Comparison of ENCODE assay signal across 20 cellular contexts in the genomic region with DNA sequence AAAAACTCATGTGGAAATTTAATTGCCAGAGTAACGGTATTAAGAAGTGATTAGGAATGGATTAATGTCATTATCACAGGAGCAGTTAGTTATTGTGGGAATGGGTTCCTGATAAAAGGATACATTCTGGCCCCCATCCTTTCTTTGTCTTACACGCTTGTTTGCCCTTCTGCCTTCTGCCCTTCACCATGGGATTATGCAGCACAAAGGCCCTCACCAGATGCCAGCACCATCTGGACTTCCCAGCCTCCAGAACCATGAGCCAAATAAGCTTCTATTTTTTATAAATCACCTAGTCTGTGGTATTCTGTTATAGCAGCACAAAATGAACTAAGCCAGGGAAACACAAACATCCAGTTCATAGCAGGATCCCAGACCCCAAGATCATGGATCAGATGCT. TPM values are rescaled to one million over a fixed set of nuclear protein-coding genes. Genes with fewer than 3 reads are reported as not detected.
A peak's percentile ranks its signal among the peaks of the same experiment; 100 is the strongest.
DNase-seq lines count a peak whose midpoint lies in the region.
"Had no signal": no experiment of that assay in that cellular context is flagged by ENCODE, and none has a peak within 500 bp of the region (broad histone marks: within the 10 kb centered on the region; RNA-seq: fewer than 3 reads in every experiment).

No MANE protein-coding gene starts in this region.

- no peaks in the 10 kb centered on the region for H3K9me3 ChIP-seq in GM23248 (ENCODE audit: low read depth)

- no peaks in the 10 kb centered on the region for H3K36me3 ChIP-seq in GM23248 (ENCODE audit: low read depth)

- H4K20me1 ChIP-seq in GM23248 (ENCODE audit: insufficient read depth) = no peaks in the 10 kb centered on the region

- no peak overlapping the region for H3K4me3 ChIP-seq in GM23248
- H3K4me3 ChIP-seq: SK-N-MC had no signal

- H3K27ac ChIP-seq in GM23248 = no peak overlapping the region
- H3K27ac ChIP-seq: RWPE1, SK-N-MC had no signal

- WGBS in GM23248 (ENCODE audit: low coverage in 1 of 2, low lambda C conversion rate in 2 of 2, missing lambda C conversion rate in 2 of 2), 2 experiments = 34 to 40% methylated on average over 2 of the region's 2 CpGs

- H3F3A ChIP-seq in GM23248 (ENCODE audit: insufficient read depth) = no peaks in the 10 kb centered on the region

- H3K4me2 ChIP-seq in GM23248 (ENCODE audit: unreplicated experiment) = no peak overlapping the region

- H3K27me3 ChIP-seq in GM23248 (replicated peaks; ENCODE audit: insufficient read depth) = peaks cover 20% of the 10 kb centered on the region

- H3K79me2 ChIP-seq in GM23248 (ENCODE audit: insufficient read depth) = no peaks in the 10 kb centered on the region

- H3K4me1 ChIP-seq in GM23248 (ENCODE audit: insufficient read depth) = no peaks in the 10 kb centered on the region

- no peaks in the 10 kb centered on the region for H3K9me2 ChIP-seq in GM23248 (ENCODE audit: insufficient read depth)

- in situ Hi-C loops in GM23248 (cut with MboI) = no loop called here

- DNase-seq in D341Med (ENCODE audit: low spot score) (peak; percentile 70), NCI-H2171 (lab: John Stamatoyannopoulos, UW) (peak; percentile 79), NCI-H82 (lab: John Stamatoyannopoulos, UW) (peak; percentile 99), cerebellum (ENCODE audit: low spot score) (peak; percentile 55), AML-193 (lab: John Stamatoyannopoulos, UW) (no peak), GM23248 (no peak), NCI-H2227 (lab: John Stamatoyannopoulos, UW; ENCODE audit: unreplicated experiment) (no peak)
- DNase-seq in activated naive CD4-positive, alpha-beta T cell treated with Interleukin-2 at 50 U/mL for 16 hours = no peak
- DNase-seq: GDM1, Karpas-422, MV-4-11, NCI-H187, NCI-H2107, NCI-H226, NCI-H526 treated with DMSO at 0.1 percent for 48 hours, SHP77 treated with DMSO at 0.1 percent for 48 hours, SW 1271, T-helper 17 cell had no signal

- H3K9ac ChIP-seq in GM23248 = no peak overlapping the region

- H2AFZ ChIP-seq in GM23248 = no peak overlapping the region

RNA-seq across cellular contexts. Expression of gene POU2F1, which starts 33.9 kb away (rescaled TPM):
- 57.2 TPM for total RNA-seq in cerebellum
- 2.3 and 3.4 TPM in 2 replicates for total RNA-seq in GM23248 (2014; rRNA removed; shearing (Covaris generic))
- polyA plus RNA-seq in GM23248 (2016; fragmentation: Nextera tagmentation; extraction: Ambion mirVana) = 3.7 TPM in 2 replicates

Comparison
In these comparisons a context has a peak if more than half of its experiments do, and no peak if none do; other contexts are left out.
1. DNase-seq: peak in D341Med (single experiment), NCI-H2171 (single experiment), NCI-H82 (single experiment) and cerebellum (single experiment); none in activated naive CD4-positive, alpha-beta T cell treated with Interleukin-2 at 50 U/mL for 16 hours (single experiment), AML-193 (0 of 2), GM23248 (single experiment) and NCI-H2227 (single experiment).
2. RNA of gene POU2F1, which starts 33.9 kb away (total RNA-seq): 57.2 TPM in cerebellum (single experiment); 2.3 to 3.4 TPM in GM23248; every median in the first group is over 10 times any median in the second.